Comparison of ENCODE assay signal across 15 cellular contexts in genomic region chr1:108892356-108893140, GRCh38. TPM values are rescaled to one million over a fixed set of nuclear protein-coding genes. Genes with fewer than 3 reads are reported as not detected.
DNase-seq lines count a peak whose midpoint lies in the region; ATAC-seq and TF ChIP-seq lines count a peak whose summit lies in the region.
"Had no signal": no experiment of that assay in that cellular context is flagged by ENCODE, and none has a peak within 500 bp of the region (broad histone marks: within the 10 kb centered on the region; RNA-seq: fewer than 3 reads in every experiment).

No MANE protein-coding gene starts in this region.

- H2AFZ ChIP-seq in neuron (ENCODE audit: low read depth, low read length) (peak overlapping the region; percentile 9), trophoblast cell (ENCODE audit: insufficient read depth, low read length, poor library complexity) (no peak overlapping the region)

- no peak overlapping the region for H4K12ac ChIP-seq in trophoblast cell (ENCODE audit: low read depth, low read length)

- H3K4me2 ChIP-seq in trophoblast cell (ENCODE audit: low read length): no peak overlapping the region

- no peak overlapping the region for H3K4me3 ChIP-seq in RWPE2 (ENCODE audit: severe bottlenecking)
- peak overlapping the region in 1 of 59 donors; percentile 15 for H3K4me3 ChIP-seq in dorsolateral prefrontal cortex
- no peak overlapping the region for H3K4me3 ChIP-seq in neuron (ENCODE audit: low read length)
- no peak overlapping the region for H3K4me3 ChIP-seq in heart right ventricle
- H3K4me3 ChIP-seq in trophoblast cell (ENCODE audit: low read depth, low read length): no peak overlapping the region
- H3K4me3 ChIP-seq: SK-N-MC had no signal

- H3K9me3 ChIP-seq in RWPE2 (ENCODE audit: severe bottlenecking) (no peaks in the 10 kb centered on the region), neuron (ENCODE audit: low read length) (no peaks in the 10 kb centered on the region), heart right ventricle (no peaks in the 10 kb centered on the region), trophoblast cell (ENCODE audit: insufficient read depth, low read depth, low read length) (no peaks in the 10 kb centered on the region)

- H3K9ac ChIP-seq in trophoblast cell (ENCODE audit: low read length): no peak overlapping the region

- no peak overlapping the region for H3K14ac ChIP-seq in trophoblast cell (ENCODE audit: low read length)

- H2AK5ac ChIP-seq in trophoblast cell (ENCODE audit: low read length): no peak overlapping the region

- H3K4me1 ChIP-seq in RWPE2 (ENCODE audit: insufficient read depth, poor library complexity, severe bottlenecking): peaks cover 30% of the 10 kb centered on the region
- H3K4me1 ChIP-seq in neuron (ENCODE audit: insufficient read depth, low read length): peaks cover 2% of the 10 kb centered on the region
- peaks cover 0 to 7% (median 0%) of the 10 kb centered on the region in 9 donors for H3K4me1 ChIP-seq in heart right ventricle
- H3K4me1 ChIP-seq in trophoblast cell (ENCODE audit: control insufficient read depth in 1 of 2, insufficient read depth in 2 of 2, low read length in 2 of 2): no peaks in the 10 kb centered on the region

- H2BK5ac ChIP-seq in trophoblast cell (ENCODE audit: low read depth, low read length, poor library complexity): no peak overlapping the region

- no peak overlapping the region for H3K18ac ChIP-seq in trophoblast cell (ENCODE audit: low read length)

- no peak overlapping the region for H4K8ac ChIP-seq in trophoblast cell (ENCODE audit: low read depth, low read length)

- no peak overlapping the region for H3K23ac ChIP-seq in trophoblast cell (ENCODE audit: low read length)

- H3K4ac ChIP-seq in trophoblast cell (ENCODE audit: low read depth, low read length): no peak overlapping the region

- intact Hi-C loops in dorsolateral prefrontal cortex (cut with DNase I) (loop anchor here in 1 of 2 donors (10.0 kb wide), 1 partner anchor 378 kb away; no protein-coding TSS in a partner anchor), heart right ventricle (cut with DNase I) (no loop called here)

- peak overlapping the region; percentile 35 for H3K27ac ChIP-seq in RWPE2 (ENCODE audit: poor library complexity, severe bottlenecking)
- H3K27ac ChIP-seq in dorsolateral prefrontal cortex: peak overlapping the region in 44 of 59 donors; percentile 0 to 69 (median 40)
- H3K27ac ChIP-seq in heart right ventricle: no peak overlapping the region
- no peak overlapping the region for H3K27ac ChIP-seq in trophoblast cell (ENCODE audit: low read depth, low read length)
- H3K27ac ChIP-seq: SK-N-MC had no signal

- TF ChIP-seq CTCF in RWPE2 (IDR thresholded peaks at IDR 0.05; ENCODE audit: poor library complexity, severe bottlenecking): no peak
- TF ChIP-seq CTCF in dorsolateral prefrontal cortex (IDR thresholded peaks at IDR 0.05 in 54 of 56, conservative IDR thresholded peaks at IDR 0.05 in 2 of 56; ENCODE audit: low read depth in 1 of 56, partially characterized antibody in 56 of 56): no peak
- TF ChIP-seq CTCF in heart right ventricle (IDR thresholded peaks at IDR 0.05): no peak

- H3K79me2 ChIP-seq in trophoblast cell (ENCODE audit: control insufficient read depth, insufficient read depth, low read length, poor library complexity): no peaks in the 10 kb centered on the region

- H2BK120ac ChIP-seq in trophoblast cell (ENCODE audit: insufficient read depth, low read length, poor library complexity): no peak overlapping the region

- WGBS in heart right ventricle, 2 donors: 85 to 89% methylated on average over 3 of the region's 3 CpGs
- WGBS in trophoblast cell (ENCODE audit: extremely low coverage, insufficient coverage, insufficient read length): no CpG with 5 or more reads among the region's 3 CpGs

- H3K79me1 ChIP-seq in trophoblast cell (ENCODE audit: low read length): no peaks in the 10 kb centered on the region

- DNase-seq in Caki2 (ENCODE audit: low read depth) (peak; percentile 44), RWPE2 (ENCODE audit: low spot score) (no peak), dorsolateral prefrontal cortex (no peak), nucleus accumbens (lab: John Stamatoyannopoulos, UW) (no peak), heart right ventricle (no peak), trophoblast cell (no peak), occipital lobe (lab: John Stamatoyannopoulos, UW) (no peak)
- DNase-seq: activated CD4-positive, alpha-beta T cell treated with anti-CD3 and anti-CD28 coated beads for 4 hours; naive thymus-derived CD4-positive, alpha-beta T cell; NCI-H2029 treated with DMSO at 0.1 percent for 48 hours; NCI-H510A; stimulated activated CD4-positive, alpha-beta T cell treated with anti-CD3 and anti-CD28 coated beads, Interleukin-15, amount 100 ng/mL, for 24 hours had no signal

- H3K27me3 ChIP-seq in RWPE2 (ENCODE audit: insufficient read depth, poor library complexity, severe bottlenecking) (no peaks in the 10 kb centered on the region), dorsolateral prefrontal cortex (no peaks in the 10 kb centered on the region), neuron (ENCODE audit: insufficient read depth, low read length) (no peaks in the 10 kb centered on the region), heart right ventricle (no peaks in the 10 kb centered on the region), trophoblast cell (ENCODE audit: insufficient read depth, low read length) (no peaks in the 10 kb centered on the region)

- in situ Hi-C loops in Caki2 (cut with HindIII; ENCODE audit: low pct_unique_long_range_greater_than_20kb, low sequenced_read_pairs): no loop called here

- ATAC-seq in RWPE2 (ENCODE audit: low read depth): peak; percentile 48; the same call in 1 of the 3 replicates
- no peak for ATAC-seq in heart right ventricle
- ATAC-seq: HCT116; naive thymus-derived CD4-positive, alpha-beta T cell had no signal

- H4K91ac ChIP-seq in trophoblast cell (ENCODE audit: low read depth, low read length): no peak overlapping the region

- peaks cover 36% of the 10 kb centered on the region for H3K36me3 ChIP-seq in RWPE2 (ENCODE audit: low read depth)
- no peaks in the 10 kb centered on the region for H3K36me3 ChIP-seq in neuron (ENCODE audit: insufficient read depth, low read length)
- H3K36me3 ChIP-seq in heart right ventricle: no peaks in the 10 kb centered on the region
- peaks cover 0 to under 1% of the 10 kb centered on the region in 2 experiments for H3K36me3 ChIP-seq in trophoblast cell (ENCODE audit: control insufficient read depth in 1 of 2, insufficient read depth in 2 of 2, low read length in 2 of 2)

- no peak overlapping the region for H2BK12ac ChIP-seq in trophoblast cell (ENCODE audit: low read length)

RNA-seq across cellular contexts. Expression of gene GPSM2, which starts 15.8 kb away (rescaled TPM):
- 28.8 and 53.7 TPM in 2 replicates for total RNA-seq in Caki2 (2014; rRNA removed; shearing (Covaris generic); ENCODE audit: low replicate concordance)
- total RNA-seq in dorsolateral prefrontal cortex: 10 to 100 TPM; 22.2 to 91.8 (median 43.7) TPM
- total RNA-seq in heart right ventricle: 1 to 10 TPM in 8 of 10 donors, under 1 TPM in 2; 0.66 to 6.4 (median 1.8) TPM
- polyA plus RNA-seq in heart right ventricle: 1 to 10 TPM; 1.3 to 3.2 TPM
- 33.5 and 33.8 TPM in 2 replicates for polyA plus RNA-seq in trophoblast cell (2013)
- total RNA-seq in occipital lobe: 41.0 TPM

RNA-seq across cellular contexts. Expression of gene AKNAD1, which starts 35.7 kb away (rescaled TPM):
- total RNA-seq in Caki2 (2014; rRNA removed; shearing (Covaris generic); ENCODE audit: low replicate concordance): 0.06 TPM in 1 of 2 replicates, not detected in the other
- 1 to 10 TPM in 51 of 120 experiments, under 1 TPM in 29, not detected in 40; 0.18 to 4.1 (median 1.2) TPM for total RNA-seq in dorsolateral prefrontal cortex
- not detected for total RNA-seq in heart right ventricle
- polyA plus RNA-seq in heart right ventricle: under 1 TPM; 0.06 to 0.15 TPM
- 0.19 and 0.26 TPM in 2 replicates for polyA plus RNA-seq in trophoblast cell (2013)
- total RNA-seq in occipital lobe: 1.7 TPM
- total RNA-seq: naive thymus-derived CD4-positive, alpha-beta T cell had no signal
- polyA plus RNA-seq: naive thymus-derived CD4-positive, alpha-beta T cell had no signal

Comparison
In these comparisons a context has a peak if more than half of its experiments do, and no peak if none do; other contexts are left out.
1. H3K27ac ChIP-seq: peak in RWPE2 (single experiment) and dorsolateral prefrontal cortex (44 of 59); none in heart right ventricle (0 of 10) and trophoblast cell (single experiment).